1 cellular context compared by ENCODE assay signal in genomic region chr21:43718872-43719747, GRCh38.
TF ChIP-seq lines count a peak whose summit lies in the region.

PDXK (plus strand) TSS chr21:43719129; CDS start chr21:43719295, 166 bp downstream.

TF ChIP-seq in WTC11, 78 proteins besides CTCF, POLR2A, EP300 and RAD21 (continued from another document):
- TF ChIP-seq, protein P1, sequence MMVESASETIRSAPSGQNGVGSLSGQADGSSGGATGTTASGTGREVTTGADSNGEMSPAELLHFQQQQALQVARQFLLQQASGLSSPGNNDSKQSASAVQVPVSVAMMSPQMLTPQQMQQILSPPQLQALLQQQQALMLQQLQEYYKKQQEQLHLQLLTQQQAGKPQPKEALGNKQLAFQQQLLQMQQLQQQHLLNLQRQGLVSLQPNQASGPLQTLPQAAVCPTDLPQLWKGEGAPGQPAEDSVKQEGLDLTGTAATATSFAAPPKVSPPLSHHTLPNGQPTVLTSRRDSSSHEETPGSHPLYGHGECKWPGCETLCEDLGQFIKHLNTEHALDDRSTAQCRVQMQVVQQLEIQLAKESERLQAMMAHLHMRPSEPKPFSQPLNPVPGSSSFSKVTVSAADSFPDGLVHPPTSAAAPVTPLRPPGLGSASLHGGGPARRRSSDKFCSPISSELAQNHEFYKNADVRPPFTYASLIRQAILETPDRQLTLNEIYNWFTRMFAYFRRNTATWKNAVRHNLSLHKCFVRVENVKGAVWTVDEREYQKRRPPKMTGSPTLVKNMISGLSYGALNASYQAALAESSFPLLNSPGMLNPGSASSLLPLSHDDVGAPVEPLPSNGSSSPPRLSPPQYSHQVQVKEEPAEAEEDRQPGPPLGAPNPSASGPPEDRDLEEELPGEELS (CRISPR knock-in tag; IDR thresholded peaks at IDR 0.05), result peak; percentile 78; the same call in 1 of the 2 replicates
- no peak for TF ChIP-seq E2F1 (CRISPR knock-in tag; IDR thresholded peaks at IDR 0.05)
- no peak for TF ChIP-seq AFF4 (CRISPR knock-in tag; IDR thresholded peaks at IDR 0.05; ENCODE audit: borderline replicate concordance)
- TF ChIP-seq FOXJ3 (CRISPR knock-in tag; IDR thresholded peaks at IDR 0.05; ENCODE audit: borderline replicate concordance), result no peak
- TF ChIP-seq RORB (CRISPR knock-in tag; IDR thresholded peaks at IDR 0.05), result no peak
- TF ChIP-seq KAT7 (CRISPR knock-in tag; IDR thresholded peaks at IDR 0.05; ENCODE audit: borderline replicate concordance), result peak; percentile 34; the same call in 1 of the 2 replicates
- peak; percentile 85; the same call in 1 of the 2 replicates for TF ChIP-seq TP53 (CRISPR knock-in tag; IDR thresholded peaks at IDR 0.05)
- no peak for TF ChIP-seq USF2 (CRISPR knock-in tag; IDR thresholded peaks at IDR 0.05)
- no peak; the same call in 1 of the 2 replicates for TF ChIP-seq FOXK1 (CRISPR knock-in tag; IDR thresholded peaks at IDR 0.05)
- TF ChIP-seq, protein P2, sequence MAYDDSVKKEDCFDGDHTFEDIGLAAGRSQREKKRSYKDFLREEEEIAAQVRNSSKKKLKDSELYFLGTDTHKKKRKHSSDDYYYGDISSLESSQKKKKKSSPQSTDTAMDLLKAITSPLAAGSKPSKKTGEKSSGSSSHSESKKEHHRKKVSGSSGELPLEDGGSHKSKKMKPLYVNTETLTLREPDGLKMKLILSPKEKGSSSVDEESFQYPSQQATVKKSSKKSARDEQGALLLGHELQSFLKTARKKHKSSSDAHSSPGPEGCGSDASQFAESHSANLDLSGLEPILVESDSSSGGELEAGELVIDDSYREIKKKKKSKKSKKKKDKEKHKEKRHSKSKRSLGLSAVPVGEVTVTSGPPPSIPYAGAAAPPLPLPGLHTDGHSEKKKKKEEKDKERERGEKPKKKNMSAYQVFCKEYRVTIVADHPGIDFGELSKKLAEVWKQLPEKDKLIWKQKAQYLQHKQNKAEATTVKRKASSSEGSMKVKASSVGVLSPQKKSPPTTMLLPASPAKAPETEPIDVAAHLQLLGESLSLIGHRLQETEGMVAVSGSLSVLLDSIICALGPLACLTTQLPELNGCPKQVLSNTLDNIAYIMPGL (CRISPR knock-in tag; IDR thresholded peaks at IDR 0.05), result peak; percentile 69; the same call in 1 of the 2 replicates
- no peak for TF ChIP-seq CDX4 (CRISPR knock-in tag; IDR thresholded peaks at IDR 0.05; ENCODE audit: borderline replicate concordance)
